22 cellular contexts compared by ENCODE assay signal in genomic region chr19:23304238-23304637, GRCh38. TPM values are rescaled to one million over a fixed set of nuclear protein-coding genes. Genes with fewer than 3 reads are reported as not detected.
DNase-seq lines count a peak whose midpoint lies in the region; ATAC-seq, FAIRE-seq and TF ChIP-seq lines count a peak whose summit lies in the region.
"Had no signal": no experiment of that assay in that cellular context is flagged by ENCODE, and none has a peak within 500 bp of the region (broad histone marks: within the 10 kb centered on the region; RNA-seq: fewer than 3 reads in every experiment).

No MANE protein-coding gene starts in this region.

- no peak overlapping the region for H2BK120ac ChIP-seq in IMR-90 (ENCODE audit: low read depth, low read length)

- H2BK20ac ChIP-seq in IMR-90 (ENCODE audit: low read depth, low read length) = no peak overlapping the region

- no peak overlapping the region for H3K4ac ChIP-seq in IMR-90 (ENCODE audit: low read depth, low read length)

- peaks cover 100% of the 10 kb centered on the region for H3K9me3 ChIP-seq in HepG2 (ENCODE audit: low read length)
- no peaks in the 10 kb centered on the region for H3K9me3 ChIP-seq in right lobe of liver
- H3K9me3 ChIP-seq in IMR-90 (ENCODE audit: control insufficient read depth, insufficient read depth, low read length) = peaks cover 15% of the 10 kb centered on the region
- H3K9me3 ChIP-seq in K562 (replicated peaks; ENCODE audit: control insufficient read depth, insufficient read depth, low read depth, low read length) = no peaks in the 10 kb centered on the region; the same call in 1 of the 2 replicates

- BruUV-seq in HepG2 (replicated peaks; lab: Mats Ljungman, UMichigan) = no TSS peak
- no TSS peak for BruUV-seq in IMR-90 (replicated peaks; lab: Mats Ljungman, UMichigan)
- BruUV-seq in K562 (replicated peaks; lab: Mats Ljungman, UMichigan) = no TSS peak

- H3K27ac ChIP-seq in HepG2 (ENCODE audit: extremely low read length, insufficient read depth, low read length) (no peak overlapping the region), right lobe of liver (no peak overlapping the region), IMR-90 (ENCODE audit: insufficient read depth, low read length) (no peak overlapping the region), K562 (ENCODE audit: extremely low read depth, low read depth, low read length) (no peak overlapping the region)
- H3K27ac ChIP-seq: BLaER1 treated with 17β-estradiol and CSF1 and Interleukin-3, amounts not matched to agents 10 nM and 100 nM; C4-2B had no signal

- H3K4me3 Mint-ChIP-seq in activated T-helper 1 cell treated with anti-CD3 and anti-CD28 coated beads, Interleukin-12 subunit alpha, Interleukin-12 subunit beta, Interleukin-2, Interleukin-4 antibody, amounts not matched to agents 30 ng/mL and 10 ng/mL and 1 ng/mL, durations not matched to agents 14 hours and 24 hours and 36 hours = no peak overlapping the region
- H3K4me3 Mint-ChIP-seq: B cell; CD4-positive, alpha-beta T cell; CD8-positive, alpha-beta T cell had no signal

- H3K79me2 ChIP-seq in HepG2 (ENCODE audit: insufficient read depth, low read length) (no peaks in the 10 kb centered on the region), K562 (ENCODE audit: control insufficient read depth, insufficient read depth, low read length) (no peaks in the 10 kb centered on the region)

- no peak overlapping the region for H2BK5ac ChIP-seq in IMR-90 (ENCODE audit: low read depth, low read length, poor library complexity, severe bottlenecking)

- no peaks in the 10 kb centered on the region for H3K27me3 Mint-ChIP-seq in activated T-helper 1 cell treated with anti-CD3 and anti-CD28 coated beads, Interleukin-12 subunit alpha, Interleukin-12 subunit beta, Interleukin-2, Interleukin-4 antibody, amounts not matched to agents 30 ng/mL and 10 ng/mL and 1 ng/mL, durations not matched to agents 14 hours and 24 hours and 36 hours (ENCODE audit: insufficient read depth)
- H3K27me3 Mint-ChIP-seq: CD4-positive, alpha-beta T cell had no signal

- TF ChIP-seq RAD21 in HepG2 (CRISPR knock-in tag; IDR thresholded peaks at IDR 0.05) (no peak), IMR-90 (IDR thresholded peaks at IDR 0.05; ENCODE audit: low read length) (no peak), K562 (CRISPR knock-in tag; conservative IDR thresholded peaks at IDR 0.05 in 1 of 2, IDR thresholded peaks at IDR 0.05 in 1 of 2) (no peak)

- no peak for ATAC-seq in HepG2
- ATAC-seq in right lobe of liver = no peak
- ATAC-seq in IMR-90 (ENCODE audit: low read depth) = no peak
- ATAC-seq in K562 = no peak
- ATAC-seq: CD8-positive, alpha-beta T cell had no signal

- FAIRE-seq in HepG2 (lab: Jason Lieb, UNC) = no peak
- FAIRE-seq in K562 (lab: Jason Lieb, UNC) = no peak
- no peak for FAIRE-seq in GM12892 (lab: Jason Lieb, UNC)
- FAIRE-seq: A204.1, D721Med, G401.6, GM19239 had no signal

- intact Hi-C loops in HepG2 (cut with micrococcal nuclease; ENCODE audit: unreplicated experiment) = no loop called here
- intact Hi-C loops in right lobe of liver (cut with DNase I) = no loop called here
- intact Hi-C loops in IMR-90 (cut with micrococcal nuclease) = no loop called here
- intact Hi-C loops in K562 (cut with micrococcal nuclease) = no loop called here
- intact Hi-C loops in activated T-helper 1 cell treated with anti-CD3 and anti-CD28 coated beads, Interleukin-12 subunit alpha, Interleukin-12 subunit beta, Interleukin-2, Interleukin-4 antibody, amounts not matched to agents 30 ng/mL and 10 ng/mL and 1 ng/mL, durations not matched to agents 14 hours and 24 hours and 36 hours (cut with micrococcal nuclease) = no loop called here

- H3K9ac ChIP-seq in HepG2 (ENCODE audit: insufficient read depth, low read depth, low read length) (no peak overlapping the region), IMR-90 (ENCODE audit: low read depth, low read length) (no peak overlapping the region), K562 (ENCODE audit: insufficient read depth in 1 of 2, low read depth in 2 of 2, low read length in 2 of 2) (no peak overlapping the region)
- H3K9ac ChIP-seq: BLaER1 treated with 17β-estradiol and CSF1 and Interleukin-3, amounts not matched to agents 10 nM and 100 nM had no signal

- DNase-seq in HepG2 (ENCODE audit: low spot score) (no peak), right lobe of liver (no peak), IMR-90 (no peak), K562 (ENCODE audit: extremely low read depth in 1 of 4, low spot score in 3 of 4) (no peak), cerebellar cortex (ENCODE audit: low spot score) (no peak), GM12892 (ENCODE audit: insufficient read length) (no peak)
- DNase-seq in activated T-helper 1 cell treated with anti-CD3 and anti-CD28 coated beads, Interleukin-12 subunit alpha, Interleukin-12 subunit beta, Interleukin-2, Interleukin-4 antibody, amounts not matched to agents 30 ng/mL and 10 ng/mL and 1 ng/mL, durations not matched to agents 14 hours and 24 hours and 36 hours (ENCODE audit: low spot score) = no peak
- DNase-seq: 8988T; AML-193; Caco-2; Calu3; CD4-positive, alpha-beta T cell; CD8-positive, alpha-beta T cell; DMS79 treated with DMSO at 0.1 percent for 48 hours; GF-D8 had no signal

- no peak for TF ChIP-seq POLR2A in HepG2 (IDR thresholded peaks at IDR 0.05; ENCODE audit: insufficient read depth in 1 of 2, low read depth in 2 of 2, low read length in 2 of 2)
- TF ChIP-seq POLR2A in right lobe of liver (IDR thresholded peaks at IDR 0.05) = no peak
- no peak for TF ChIP-seq POLR2A in IMR-90 (IDR thresholded peaks at IDR 0.05; ENCODE audit: low read depth, low read length)
- no peak for TF ChIP-seq POLR2A in K562 (conservative IDR thresholded peaks at IDR 0.05)
- TF ChIP-seq POLR2A in GM12892 (IDR thresholded peaks at IDR 0.05; ENCODE audit: low read depth, low read length) = no peak

- H3K4me3 ChIP-seq in HepG2 (replicated peaks in 1 of 3; ENCODE audit: insufficient read depth in 1 of 3, low read depth in 2 of 3, low read length in 3 of 3) = no peak overlapping the region
- no peak overlapping the region for H3K4me3 ChIP-seq in right lobe of liver
- no peak overlapping the region for H3K4me3 ChIP-seq in IMR-90 (ENCODE audit: insufficient read depth, low read depth, low read length)
- no peak overlapping the region for H3K4me3 ChIP-seq in K562
- H3K4me3 ChIP-seq: BLaER1 treated with 17β-estradiol and CSF1 and Interleukin-3, amounts not matched to agents 10 nM and 100 nM had no signal

- H3K4me2 ChIP-seq in HepG2 (ENCODE audit: low read depth, low read length) = no peak overlapping the region
- H3K4me2 ChIP-seq in IMR-90 (ENCODE audit: low read depth, low read length) = no peak overlapping the region
- H3K4me2 ChIP-seq in K562 (ENCODE audit: insufficient read depth, low read length) = no peak overlapping the region
- H3K4me2 ChIP-seq: BLaER1 treated with 17β-estradiol and CSF1 and Interleukin-3, amounts not matched to agents 10 nM and 100 nM had no signal

- H3K18ac ChIP-seq in IMR-90 (ENCODE audit: low read depth, low read length) = no peak overlapping the region

- H4K20me1 ChIP-seq in HepG2 (ENCODE audit: insufficient read depth, low read length) (no peaks in the 10 kb centered on the region), IMR-90 (ENCODE audit: insufficient read depth, low read length) (no peaks in the 10 kb centered on the region), K562 (replicated peaks; ENCODE audit: control insufficient read depth, insufficient read depth, low read length) (no peaks in the 10 kb centered on the region)
- H4K20me1 ChIP-seq: BLaER1 treated with 17β-estradiol and CSF1 and Interleukin-3, amounts not matched to agents 10 nM and 100 nM had no signal

- H3K56ac ChIP-seq in IMR-90 (ENCODE audit: extremely low read depth, insufficient read depth, low read length) = no peak overlapping the region

- H3K4me1 ChIP-seq in HepG2 (ENCODE audit: insufficient read depth, low read length) (no peaks in the 10 kb centered on the region), right lobe of liver (no peaks in the 10 kb centered on the region), IMR-90 (ENCODE audit: control insufficient read depth, insufficient read depth, low read length) (no peaks in the 10 kb centered on the region), K562 (replicated peaks in 1 of 2; ENCODE audit: control insufficient read depth in 2 of 2, insufficient read depth in 2 of 2, low read length in 2 of 2) (no peaks in the 10 kb centered on the region)
- H3K4me1 ChIP-seq: Caco-2 had no signal

- CTCF ChIA-PET in HepG2 (lab: Yijun Ruan, JAX; ENCODE audit: low intra/inter-chr PET ratio, low total read pairs) (no interaction called here), IMR-90 (lab: Yijun Ruan, JAX) (no interaction called here), K562 (lab: Yijun Ruan, JAX; ENCODE audit: low intra/inter-chr PET ratio) (no interaction called here)

- H2AK9ac ChIP-seq in IMR-90 (replicated peaks; ENCODE audit: low read depth, low read length, poor library complexity) = no peak overlapping the region

- H3K27me3 ChIP-seq in HepG2 (ENCODE audit: control insufficient read depth in 1 of 2, insufficient read depth in 2 of 2, low read length in 2 of 2) (no peaks in the 10 kb centered on the region), right lobe of liver (no peaks in the 10 kb centered on the region), IMR-90 (ENCODE audit: control insufficient read depth, insufficient read depth, low read length) (no peaks in the 10 kb centered on the region), K562 (ENCODE audit: control insufficient read depth in 2 of 2, insufficient read depth in 2 of 2, low read length in 2 of 2) (no peaks in the 10 kb centered on the region)
- H3K27me3 ChIP-seq: BLaER1 treated with 17β-estradiol and CSF1 and Interleukin-3, amounts not matched to agents 10 nM and 100 nM had no signal

- no peaks in the 10 kb centered on the region for H3K36me3 Mint-ChIP-seq in activated T-helper 1 cell treated with anti-CD3 and anti-CD28 coated beads, Interleukin-12 subunit alpha, Interleukin-12 subunit beta, Interleukin-2, Interleukin-4 antibody, amounts not matched to agents 30 ng/mL and 10 ng/mL and 1 ng/mL, durations not matched to agents 14 hours and 24 hours and 36 hours (ENCODE audit: low read depth)

- no peak overlapping the region for H3K27ac Mint-ChIP-seq in activated T-helper 1 cell treated with anti-CD3 and anti-CD28 coated beads, Interleukin-12 subunit alpha, Interleukin-12 subunit beta, Interleukin-2, Interleukin-4 antibody, amounts not matched to agents 30 ng/mL and 10 ng/mL and 1 ng/mL, durations not matched to agents 14 hours and 24 hours and 36 hours
- H3K27ac Mint-ChIP-seq: B cell; CD4-positive, alpha-beta T cell; CD8-positive, alpha-beta T cell had no signal

- POLR2A ChIA-PET in HepG2 (lab: Yijun Ruan, JAX) = no interaction called here
- POLR2A ChIA-PET in IMR-90 (lab: Charles Lee; ENCODE audit: unreplicated experiment) = no interaction called here
- POLR2A ChIA-PET in K562 (lab: Yijun Ruan, JAX) = no interaction called here

- H3K23ac ChIP-seq in IMR-90 (ENCODE audit: low read depth, low read length) = no peak overlapping the region

- no peak overlapping the region for H2BK15ac ChIP-seq in IMR-90 (ENCODE audit: low read depth, low read length)

- H3K9me1 ChIP-seq in IMR-90 (ENCODE audit: insufficient read depth, low read length) (no peaks in the 10 kb centered on the region), K562 (ENCODE audit: control insufficient read depth, insufficient read depth, low read length) (no peaks in the 10 kb centered on the region)

- H2AFZ ChIP-seq in HepG2 (ENCODE audit: low read length) (no peak overlapping the region), IMR-90 (replicated peaks; ENCODE audit: low read length, poor library complexity) (no peak overlapping the region), K562 (ENCODE audit: low read depth, low read length) (no peak overlapping the region)

- H3K9me3 Mint-ChIP-seq in activated T-helper 1 cell treated with anti-CD3 and anti-CD28 coated beads, Interleukin-12 subunit alpha, Interleukin-12 subunit beta, Interleukin-2, Interleukin-4 antibody, amounts not matched to agents 30 ng/mL and 10 ng/mL and 1 ng/mL, durations not matched to agents 14 hours and 24 hours and 36 hours = peaks cover 74% of the 10 kb centered on the region

- TF ChIP-seq CTCF in HepG2 (CRISPR knock-in tag; IDR thresholded peaks at IDR 0.05) (no peak), right lobe of liver (IDR thresholded peaks at IDR 0.05) (no peak), IMR-90 (conservative IDR thresholded peaks at IDR 0.05; ENCODE audit: low read depth, low read length) (no peak), K562 (IDR thresholded peaks at IDR 0.05 in 2 of 3, conservative IDR thresholded peaks at IDR 0.05 in 1 of 3; ENCODE audit: insufficient read depth in 2 of 3, low read depth in 1 of 3, low read length in 3 of 3) (no peak)

- dilution Hi-C loops in IMR-90 (cut with HindIII; ENCODE audit: low sequenced_read_pairs, unreplicated experiment) = no loop called here

- H3K4me1 Mint-ChIP-seq in activated T-helper 1 cell treated with anti-CD3 and anti-CD28 coated beads, Interleukin-12 subunit alpha, Interleukin-12 subunit beta, Interleukin-2, Interleukin-4 antibody, amounts not matched to agents 30 ng/mL and 10 ng/mL and 1 ng/mL, durations not matched to agents 14 hours and 24 hours and 36 hours (ENCODE audit: low read depth) = no peaks in the 10 kb centered on the region
- H3K4me1 Mint-ChIP-seq: B cell had no signal

- no peak for TF ChIP-seq EP300 in HepG2 (IDR thresholded peaks at IDR 0.05; ENCODE audit: low read depth in 2 of 2, low read length in 2 of 2)
- no peak for TF ChIP-seq EP300 in HepG2 (CRISPR knock-in tag; IDR thresholded peaks at IDR 0.05; ENCODE audit: borderline replicate concordance)
- TF ChIP-seq EP300 in K562 (IDR thresholded peaks at IDR 0.05; ENCODE audit: low read length) = no peak

- H2AK5ac ChIP-seq in IMR-90 (ENCODE audit: low read depth, low read length) = no peak overlapping the region

- H4K91ac ChIP-seq in IMR-90 (ENCODE audit: insufficient read depth, low read depth, low read length) = no peak overlapping the region

- 34% methylated on average over 3 of the region's 3 CpGs for WGBS in HepG2 (ENCODE audit: low lambda C conversion rate)
- WGBS in right lobe of liver (ENCODE audit: insufficient coverage, low coverage, low lambda C conversion rate, missing lambda C conversion rate) = 74% methylated on average over 2 of the region's 3 CpGs
- WGBS in IMR-90 (ENCODE audit: extremely low coverage in 2 of 2, insufficient read length in 1 of 2), 2 experiments = no CpG with 5 or more reads among the region's 3 CpGs
- WGBS in K562 (ENCODE audit: insufficient coverage, low coverage, missing lambda C conversion rate) = 0% methylated on average over 3 of the region's 3 CpGs

- H4K5ac ChIP-seq in IMR-90 (ENCODE audit: low read depth, low read length) = no peak overlapping the region

- no peaks in the 10 kb centered on the region for H3K36me3 ChIP-seq in HepG2 (replicated peaks in 1 of 2; ENCODE audit: control insufficient read depth in 1 of 2, insufficient read depth in 2 of 2, low read length in 2 of 2)
- no peaks in the 10 kb centered on the region for H3K36me3 ChIP-seq in right lobe of liver
- no peaks in the 10 kb centered on the region for H3K36me3 ChIP-seq in IMR-90 (ENCODE audit: control insufficient read depth, insufficient read depth, low read length)
- no peaks in the 10 kb centered on the region for H3K36me3 ChIP-seq in K562 (ENCODE audit: control insufficient read depth, insufficient read depth, low read length)
- H3K36me3 ChIP-seq: BLaER1 treated with 17β-estradiol and CSF1 and Interleukin-3, amounts not matched to agents 10 nM and 100 nM had no signal

- in situ Hi-C loops in HepG2 (cut with HindIII; ENCODE audit: extremely low pct_ligation_motif_present, low pct_unique_long_range_greater_than_20kb) = no loop called here
- in situ Hi-C loops in IMR-90 (cut with MboI; ENCODE audit: low sequenced_read_pairs) = no loop called here
- in situ Hi-C loops in K562 (cut with MboI) = no loop called here

- H3K14ac ChIP-seq in IMR-90 (replicated peaks; ENCODE audit: low read depth, low read length) = no peak overlapping the region

- H3K79me1 ChIP-seq in IMR-90 (ENCODE audit: low read depth in 1 of 2, low read length in 2 of 2) = no peaks in the 10 kb centered on the region

- H4K8ac ChIP-seq in IMR-90 (ENCODE audit: low read depth in 2 of 2, low read length in 2 of 2) = no peak overlapping the region

RNA-seq across cellular contexts. Expression of gene ZNF724, which starts 54.0 kb away (rescaled TPM):
- total RNA-seq in HepG2 (2016; rRNA removed; fragmentation: Illumina TruSeq; extraction: Trizol) (15.0 and 19.8 TPM in 2 replicates), right lobe of liver (1 to 10 TPM in 2 of 6 experiments, under 1 TPM in 4; 0.37 to 3.2 (median 0.65) TPM), IMR-90 (2012; rRNA removed) (18.3 and 20.1 TPM in 2 replicates), K562 (2014; rRNA removed) (2.0 and 3.4 TPM in 2 replicates), K562 (2014; rRNA removed; fragmentation: Illumina TruSeq; extraction: Trizol) (4.2 and 5.1 TPM in 2 replicates), K562 (2015; rRNA removed; fragmentation: Illumina TruSeq; extraction: Trizol) (3.1 and 3.3 TPM in 2 replicates), K562 (2021) (1.8 and 2.3 TPM in 2 replicates)
- total RNA-seq in HepG2 (2016; cell fraction: cytosol; rRNA removed; fragmentation: Illumina TruSeq; extraction: Trizol; ENCODE audit: low read depth) = 1.2 and 1.3 TPM in 2 replicates
- 14.7 and 20.5 TPM in 2 replicates for total RNA-seq in HepG2 (2016; cell fraction: insoluble cytoplasmic fraction; rRNA removed; fragmentation: Illumina TruSeq; extraction: Trizol)
- 4.5 and 5.8 TPM in 2 replicates for total RNA-seq in HepG2 (2016; cell fraction: membrane; rRNA removed; fragmentation: Illumina TruSeq; extraction: Trizol)
- 10.0 and 10.6 TPM in 2 replicates for total RNA-seq in HepG2 (2016; cell fraction: nucleus; rRNA removed; fragmentation: Illumina TruSeq; extraction: Trizol)
- polyA plus RNA-seq in HepG2 (2011; rRNA removed) (1.1 and 1.5 TPM in 2 replicates), IMR-90 (2012; rRNA removed) (1.0 and 1.8 TPM in 2 replicates), K562 (2011; rRNA removed) (0.49 and 2.0 TPM in 2 replicates), K562 (2014; fragmentation: Illumina TruSeq; extraction: Trizol) (1.1 and 1.2 TPM in 2 replicates), K562 (2014; fragmentation: Nextera tagmentation; extraction: Ambion mirVana) (under 1 TPM; 0.18 TPM), K562 (2014; rRNA removed) (0.41 and 1.3 TPM in 2 replicates)
- polyA plus RNA-seq in HepG2 (2011; cell fraction: cytosol; rRNA removed) = 0.48 and 0.71 TPM in 2 replicates
- 1.1 and 1.5 TPM in 2 replicates for polyA plus RNA-seq in HepG2 (2011; cell fraction: nucleus; rRNA removed)
- polyA plus RNA-seq in HepG2 (2012) = 0.68 and 1.2 TPM in 2 replicates
- 0.08 TPM in 1 of 2 replicates, not detected in the other for polyA plus RNA-seq in HepG2 (2016; cell fraction: cytosol; fragmentation: Illumina TruSeq; extraction: Trizol; ENCODE audit: low read depth)
- polyA plus RNA-seq in HepG2 (2016; cell fraction: insoluble cytoplasmic fraction; fragmentation: Illumina TruSeq; extraction: Trizol; ENCODE audit: low read depth) = 4.2 and 4.7 TPM in 2 replicates
- polyA plus RNA-seq in HepG2 (2016; cell fraction: membrane; fragmentation: Illumina TruSeq; extraction: Trizol; ENCODE audit: low read depth) = 0.10 and 0.54 TPM in 2 replicates
- polyA plus RNA-seq in HepG2 (2016; cell fraction: nucleus; fragmentation: Illumina TruSeq; extraction: Trizol; ENCODE audit: insufficient read depth, low read depth) = 2.7 and 3.8 TPM in 2 replicates
- polyA minus RNA-seq in HepG2 (2011; rRNA and poly(A)+ RNA removed; ENCODE audit: low replicate concordance) = 6.3 TPM in 1 of 2 replicates, not detected in the other
- 4.6 and 6.9 TPM in 2 replicates for polyA minus RNA-seq in HepG2 (2011; cell fraction: cytosol; rRNA and poly(A)+ RNA removed)
- 8.7 and 9.0 TPM in 2 replicates for polyA minus RNA-seq in HepG2 (2011; cell fraction: nucleus; rRNA and poly(A)+ RNA removed)
- polyA plus RNA-seq in IMR-90 (2012; cell fraction: cytosol; rRNA removed) = 0.56 and 0.57 TPM in 2 replicates
- polyA plus RNA-seq in IMR-90 (2012; cell fraction: nucleus; rRNA removed; ENCODE audit: low replicate concordance) = 0.13 and 0.91 TPM in 2 replicates
- 1.9 and 4.3 TPM in 2 replicates for total RNA-seq in K562 (2011; cell fraction: chromatin; rRNA removed; ENCODE audit: low replicate concordance)
- 2.3 and 3.0 TPM in 2 replicates for total RNA-seq in K562 (2011; cell fraction: nucleolus; rRNA removed)
- 2.2 and 2.7 TPM in 2 replicates for total RNA-seq in K562 (2011; cell fraction: nucleoplasm; rRNA removed)
- polyA plus RNA-seq in K562 (2011; cell fraction: cytosol; rRNA removed) = 0.49 and 1.1 TPM in 2 replicates
- 0.32 and 1.3 TPM in 2 replicates for polyA plus RNA-seq in K562 (2011; cell fraction: nucleus; rRNA removed)
- 0.48 and 0.55 TPM in 2 replicates for polyA plus RNA-seq in K562 (2012)
- 3.1 and 14.8 TPM in 2 replicates for polyA minus RNA-seq in K562 (2011; rRNA and poly(A)+ RNA removed)
- polyA minus RNA-seq in K562 (2011; cell fraction: cytosol; rRNA and poly(A)+ RNA removed) = 0.46 and 7.1 TPM in 2 replicates
- polyA minus RNA-seq in K562 (2011; cell fraction: nucleus; rRNA and poly(A)+ RNA removed) = 1.6 and 3.4 TPM in 2 replicates
- total RNA-seq in activated T-helper 1 cell treated with anti-CD3 and anti-CD28 coated beads, Interleukin-12 subunit alpha, Interleukin-12 subunit beta, Interleukin-2, Interleukin-4 antibody, amounts not matched to agents 30 ng/mL and 10 ng/mL and 1 ng/mL, durations not matched to agents 14 hours and 24 hours and 36 hours = 12.1 and 14.1 TPM in 2 replicates
- polyA plus RNA-seq in GM12892 (2012; ENCODE audit: missing spikeins) = 3.2 TPM

Comparison
In these comparisons a context has a peak if more than half of its experiments do, and no peak if none do; other contexts are left out.
1. Of the 241 proteins assayed by ChIP-seq in both HepG2 and K562: peak only in HepG2: MAFK; only in K562: NFE2L1; in both: MAFF; in neither: 238.